5 cellular contexts compared by ENCODE assay signal in the genomic region with DNA sequence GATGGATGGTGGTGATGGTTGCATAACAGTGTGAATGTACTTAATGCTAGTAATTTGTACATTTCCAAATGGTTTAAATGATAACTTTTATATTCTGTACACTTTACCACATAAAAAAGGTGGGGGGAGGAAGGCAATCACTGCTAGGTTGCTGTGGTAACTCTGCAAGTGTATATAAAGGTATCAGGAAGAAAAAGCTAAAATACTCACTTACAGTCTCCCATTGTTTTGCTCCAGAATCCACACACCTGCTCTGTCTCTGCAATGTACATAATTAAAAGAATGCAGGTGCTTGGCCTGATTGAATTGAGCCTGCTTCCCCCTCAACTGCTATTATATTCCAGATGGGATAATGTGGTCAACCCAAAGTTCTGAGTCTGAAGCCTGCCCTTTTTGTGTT. TPM values are rescaled to one million over a fixed set of nuclear protein-coding genes. Genes with fewer than 3 reads are reported as not detected.
"Had no signal": no experiment of that assay in that cellular context is flagged by ENCODE, and none has a peak within 500 bp of the region (broad histone marks: within the 10 kb centered on the region; RNA-seq: fewer than 3 reads in every experiment).

No MANE protein-coding gene starts in this region.

RNA-seq across cellular contexts. Expression of gene LGALS9B, which starts 6.7 kb away (rescaled TPM):
- total RNA-seq: HepG2, HT-29, HT1080, IMR-90, K562 had no signal
